Comparison of ENCODE assay signal across 1 cellular context in genomic region chr17:29005936-29006438, GRCh38.
TF ChIP-seq lines count a peak whose summit lies in the region.

A gene with protein sequence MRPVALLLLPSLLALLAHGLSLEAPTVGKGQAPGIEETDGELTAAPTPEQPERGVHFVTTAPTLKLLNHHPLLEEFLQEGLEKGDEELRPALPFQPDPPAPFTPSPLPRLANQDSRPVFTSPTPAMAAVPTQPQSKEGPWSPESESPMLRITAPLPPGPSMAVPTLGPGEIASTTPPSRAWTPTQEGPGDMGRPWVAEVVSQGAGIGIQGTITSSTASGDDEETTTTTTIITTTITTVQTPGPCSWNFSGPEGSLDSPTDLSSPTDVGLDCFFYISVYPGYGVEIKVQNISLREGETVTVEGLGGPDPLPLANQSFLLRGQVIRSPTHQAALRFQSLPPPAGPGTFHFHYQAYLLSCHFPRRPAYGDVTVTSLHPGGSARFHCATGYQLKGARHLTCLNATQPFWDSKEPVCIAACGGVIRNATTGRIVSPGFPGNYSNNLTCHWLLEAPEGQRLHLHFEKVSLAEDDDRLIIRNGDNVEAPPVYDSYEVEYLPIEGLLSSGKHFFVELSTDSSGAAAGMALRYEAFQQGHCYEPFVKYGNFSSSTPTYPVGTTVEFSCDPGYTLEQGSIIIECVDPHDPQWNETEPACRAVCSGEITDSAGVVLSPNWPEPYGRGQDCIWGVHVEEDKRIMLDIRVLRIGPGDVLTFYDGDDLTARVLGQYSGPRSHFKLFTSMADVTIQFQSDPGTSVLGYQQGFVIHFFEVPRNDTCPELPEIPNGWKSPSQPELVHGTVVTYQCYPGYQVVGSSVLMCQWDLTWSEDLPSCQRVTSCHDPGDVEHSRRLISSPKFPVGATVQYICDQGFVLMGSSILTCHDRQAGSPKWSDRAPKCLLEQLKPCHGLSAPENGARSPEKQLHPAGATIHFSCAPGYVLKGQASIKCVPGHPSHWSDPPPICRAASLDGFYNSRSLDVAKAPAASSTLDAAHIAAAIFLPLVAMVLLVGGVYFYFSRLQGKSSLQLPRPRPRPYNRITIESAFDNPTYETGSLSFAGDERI (minus strand): TSS chr17:29006033. CDS start chr17:29005869, 164 bp downstream.

TF ChIP-seq in K562, 482 proteins besides CTCF, POLR2A, EP300 and RAD21 (continued from another document and continues in another):
- TF ChIP-seq, protein P1, sequence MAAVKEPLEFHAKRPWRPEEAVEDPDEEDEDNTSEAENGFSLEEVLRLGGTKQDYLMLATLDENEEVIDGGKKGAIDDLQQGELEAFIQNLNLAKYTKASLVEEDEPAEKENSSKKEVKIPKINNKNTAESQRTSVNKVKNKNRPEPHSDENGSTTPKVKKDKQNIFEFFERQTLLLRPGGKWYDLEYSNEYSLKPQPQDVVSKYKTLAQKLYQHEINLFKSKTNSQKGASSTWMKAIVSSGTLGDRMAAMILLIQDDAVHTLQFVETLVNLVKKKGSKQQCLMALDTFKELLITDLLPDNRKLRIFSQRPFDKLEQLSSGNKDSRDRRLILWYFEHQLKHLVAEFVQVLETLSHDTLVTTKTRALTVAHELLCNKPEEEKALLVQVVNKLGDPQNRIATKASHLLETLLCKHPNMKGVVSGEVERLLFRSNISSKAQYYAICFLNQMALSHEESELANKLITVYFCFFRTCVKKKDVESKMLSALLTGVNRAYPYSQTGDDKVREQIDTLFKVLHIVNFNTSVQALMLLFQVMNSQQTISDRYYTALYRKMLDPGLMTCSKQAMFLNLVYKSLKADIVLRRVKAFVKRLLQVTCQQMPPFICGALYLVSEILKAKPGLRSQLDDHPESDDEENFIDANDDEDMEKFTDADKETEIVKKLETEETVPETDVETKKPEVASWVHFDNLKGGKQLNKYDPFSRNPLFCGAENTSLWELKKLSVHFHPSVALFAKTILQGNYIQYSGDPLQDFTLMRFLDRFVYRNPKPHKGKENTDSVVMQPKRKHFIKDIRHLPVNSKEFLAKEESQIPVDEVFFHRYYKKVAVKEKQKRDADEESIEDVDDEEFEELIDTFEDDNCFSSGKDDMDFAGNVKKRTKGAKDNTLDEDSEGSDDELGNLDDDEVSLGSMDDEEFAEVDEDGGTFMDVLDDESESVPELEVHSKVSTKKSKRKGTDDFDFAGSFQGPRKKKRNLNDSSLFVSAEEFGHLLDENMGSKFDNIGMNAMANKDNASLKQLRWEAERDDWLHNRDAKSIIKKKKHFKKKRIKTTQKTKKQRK (IDR thresholded peaks at IDR 0.05; ENCODE audit: borderline replicate concordance, low read depth, low read length) = no peak
- no peak for TF ChIP-seq ILK (tag; IDR thresholded peaks at IDR 0.05; ENCODE audit: borderline replicate concordance, low read depth)
- TF ChIP-seq CAMTA2 (CRISPR knock-in tag; conservative IDR thresholded peaks at IDR 0.05) = no peak
- TF ChIP-seq GATAD2A (IDR thresholded peaks at IDR 0.05) = no peak
- TF ChIP-seq ZSCAN32 (CRISPR knock-in tag; IDR thresholded peaks at IDR 0.05) = no peak
- peak in 2 of 3 experiments; percentile 67 to 79 for TF ChIP-seq YY1 (IDR thresholded peaks at IDR 0.05; ENCODE audit: borderline replicate concordance in 1 of 3, control insufficient read depth in 1 of 3, extremely low read depth in 1 of 3, insufficient read depth in 3 of 3, insufficient read length in 1 of 3, insufficient replicate concordance in 2 of 3, low read depth in 1 of 3, low read length in 2 of 3)
- no peak for TF ChIP-seq SIRT6 (IDR thresholded peaks at IDR 0.05; ENCODE audit: low read depth, low read length)
- peak; percentile 64 for TF ChIP-seq MAFK (IDR thresholded peaks at IDR 0.05; ENCODE audit: low read length)
- TF ChIP-seq, protein P2, sequence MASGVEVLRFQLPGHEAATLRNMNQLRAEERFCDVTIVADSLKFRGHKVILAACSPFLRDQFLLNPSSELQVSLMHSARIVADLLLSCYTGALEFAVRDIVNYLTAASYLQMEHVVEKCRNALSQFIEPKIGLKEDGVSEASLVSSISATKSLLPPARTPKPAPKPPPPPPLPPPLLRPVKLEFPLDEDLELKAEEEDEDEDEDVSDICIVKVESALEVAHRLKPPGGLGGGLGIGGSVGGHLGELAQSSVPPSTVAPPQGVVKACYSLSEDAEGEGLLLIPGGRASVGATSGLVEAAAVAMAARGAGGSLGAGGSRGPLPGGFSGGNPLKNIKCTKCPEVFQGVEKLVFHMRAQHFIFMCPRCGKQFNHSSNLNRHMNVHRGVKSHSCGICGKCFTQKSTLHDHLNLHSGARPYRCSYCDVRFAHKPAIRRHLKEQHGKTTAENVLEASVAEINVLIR (CRISPR knock-in tag; IDR thresholded peaks at IDR 0.05) = no peak
- TF ChIP-seq CREM (IDR thresholded peaks at IDR 0.05; ENCODE audit: low read depth) = peak; percentile 83
- peak; percentile 97 for TF ChIP-seq REST (CRISPR knock-in tag; IDR thresholded peaks at IDR 0.05; ENCODE audit: low read depth)
- peak; percentile 71 for TF ChIP-seq ZBTB40 (IDR thresholded peaks at IDR 0.05)
- TF ChIP-seq ZBTB40 (CRISPR knock-in tag; IDR thresholded peaks at IDR 0.05) = no peak
- TF ChIP-seq NR3C1 (CRISPR knock-in tag; IDR thresholded peaks at IDR 0.05) = 0 out of 2 replicates have a peak, but pooled peaks have one; percentile 50
- TF ChIP-seq ZNF407 (IDR thresholded peaks at IDR 0.05; ENCODE audit: low read depth) = no peak
- 0 out of 2 replicates have a peak, but pooled peaks have one; percentile 37 for TF ChIP-seq GABPB1 (CRISPR knock-in tag; IDR thresholded peaks at IDR 0.05)
- peak; percentile 50; the same call in 1 of the 2 replicates for TF ChIP-seq SMAD4 (CRISPR knock-in tag; conservative IDR thresholded peaks at IDR 0.05)
- TF ChIP-seq KHSRP (IDR thresholded peaks at IDR 0.05) = no peak
- no peak for TF ChIP-seq TRIM24 (IDR thresholded peaks at IDR 0.05)
